8 cellular contexts compared by ENCODE assay signal in genomic region chr1:152479792-152480595, GRCh38. TPM values are rescaled to one million over a fixed set of nuclear protein-coding genes. Genes with fewer than 3 reads are reported as not detected.
DNase-seq lines count a peak whose midpoint lies in the region; ATAC-seq, FAIRE-seq and TF ChIP-seq lines count a peak whose summit lies in the region.

No MANE protein-coding gene starts in this region.

- H3K9me2 ChIP-seq in DOHH2 (replicated peaks; ENCODE audit: control insufficient read depth, low read length), result no peaks in the 10 kb centered on the region

- no peaks in the 10 kb centered on the region for H4K20me1 ChIP-seq in DOHH2 (ENCODE audit: control insufficient read depth, insufficient read depth, low read depth, low read length)

- H3K27ac ChIP-seq in DOHH2 (ENCODE audit: low read depth, low read length) (no peak overlapping the region), coronary artery (no peak overlapping the region), small intestine (ENCODE audit: low read depth in 1 of 2, low read length in 1 of 2) (peak overlapping the region in 1 of 2 donors; percentile 34)

- ATAC-seq in GM21526 (IDR thresholded peaks at IDR 0.05; ENCODE audit: low FRiP score, unreplicated experiment) (no peak), HG03565 (IDR thresholded peaks at IDR 0.05; ENCODE audit: unreplicated experiment) (no peak)

- H3K4me3 ChIP-seq in DOHH2 (ENCODE audit: low read length), result no peak overlapping the region
- no peak overlapping the region for H3K4me3 ChIP-seq in coronary artery
- no peak overlapping the region for H3K4me3 ChIP-seq in small intestine (ENCODE audit: low read depth in 1 of 2, low read length in 2 of 2)

- H3K27me3 ChIP-seq in DOHH2 (ENCODE audit: control insufficient read depth, low read length), result no peaks in the 10 kb centered on the region
- no peaks in the 10 kb centered on the region for H3K27me3 ChIP-seq in small intestine (ENCODE audit: control insufficient read depth in 2 of 2, insufficient read depth in 2 of 2, low read length in 2 of 2)

- H3K4me1 ChIP-seq in DOHH2 (ENCODE audit: control insufficient read depth, low read length), result no peaks in the 10 kb centered on the region
- H3K4me1 ChIP-seq in small intestine (ENCODE audit: control insufficient read depth in 2 of 2, insufficient read depth in 1 of 2, low read depth in 1 of 2, low read length in 1 of 2), result peaks cover 0 to 3% of the 10 kb centered on the region in 2 donors

- H3K79me2 ChIP-seq in DOHH2 (ENCODE audit: control insufficient read depth, low read length), result no peaks in the 10 kb centered on the region

- H3K9me3 ChIP-seq in DOHH2 (ENCODE audit: control insufficient read depth, insufficient read depth, low read length), result peaks cover 30% of the 10 kb centered on the region; the same call in 1 of the 2 replicates
- peaks cover 2% of the 10 kb centered on the region for H3K9me3 ChIP-seq in small intestine (ENCODE audit: control insufficient read depth, low read depth)

- H3K4me2 ChIP-seq in DOHH2 (ENCODE audit: low read length), result no peak overlapping the region

- DNase-seq in KBM-7 (peak; percentile 45), coronary artery (ENCODE audit: low spot score) (no peak), small intestine (peak; percentile 66), iPS-NIHi7 (ENCODE audit: extremely low spot score) (no peak)
- peak; percentile 16 for DNase-seq in activated CD4-positive, CD25-positive, alpha-beta regulatory T cell treated with anti-CD3 and anti-CD28 coated beads, Interleukin-2, amount 50 U/mL, for 16 hours (ENCODE audit: low read depth, low spot score)

- no peaks in the 10 kb centered on the region for H3F3A ChIP-seq in DOHH2 (ENCODE audit: control insufficient read depth, insufficient read depth)

- 35 to 43% (median 39%) methylated on average over 6 to 9 of the region's 10 CpGs for WGBS in small intestine, 3 donors

- TF ChIP-seq CTCF in DOHH2 (IDR thresholded peaks at IDR 0.05; ENCODE audit: low read depth, low read length, poor library complexity, severe bottlenecking) (peak; percentile 74), coronary artery (IDR thresholded peaks at IDR 0.05) (peak; percentile 15)

- FAIRE-seq in small intestine (lab: Jason Lieb, UNC), result no peak

- in situ Hi-C loops in KBM-7 (cut with MboI; ENCODE audit: low pct_unique_long_range_greater_than_20kb, low sequenced_read_pairs), result no loop called here

- no peaks in the 10 kb centered on the region for H3K36me3 ChIP-seq in DOHH2 (ENCODE audit: control insufficient read depth, low read length)
- no peaks in the 10 kb centered on the region for H3K36me3 ChIP-seq in small intestine (ENCODE audit: control insufficient read depth in 2 of 2, insufficient read depth in 2 of 2, low read length in 2 of 2)

RNA-seq across cellular contexts. Expression of gene LCE5A, which starts 30.6 kb away (rescaled TPM):
- not detected for polyA plus RNA-seq in small intestine

RNA-seq across cellular contexts. Expression of gene CRCT1, which starts 34.3 kb away (rescaled TPM):
- polyA plus RNA-seq in small intestine, result under 1 TPM in 1 of 3 donors, not detected in 2; 0.57 TPM

Comparison
In these comparisons a context has a peak if more than half of its experiments do, and no peak if none do; other contexts are left out.
1. DNase-seq: peak in KBM-7 (single experiment), activated CD4-positive, CD25-positive, alpha-beta regulatory T cell treated with anti-CD3 and anti-CD28 coated beads, Interleukin-2, amount 50 U/mL, for 16 hours (single experiment) and small intestine (single experiment); none in coronary artery (single experiment) and iPS-NIHi7 (single experiment).